1 cellular context compared by ENCODE assay signal in the genomic region with DNA sequence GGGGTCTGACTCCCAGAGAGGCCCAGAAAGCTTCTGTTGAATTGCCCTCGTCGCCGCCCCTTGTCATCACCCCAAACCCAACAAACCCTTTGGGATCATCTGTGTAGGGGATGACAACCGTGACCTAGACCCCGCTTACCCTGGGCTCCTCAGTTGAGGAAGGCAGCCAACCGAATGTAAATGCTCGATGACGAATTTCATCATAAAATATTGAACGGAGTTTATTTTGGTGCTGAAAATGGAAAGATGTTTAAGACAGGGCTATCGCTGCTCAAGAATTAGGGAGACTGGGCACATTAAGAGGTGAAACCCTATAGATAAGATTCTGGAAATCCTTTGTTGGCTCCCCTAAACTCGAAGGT.
TF ChIP-seq lines count a peak whose summit lies in the region.

No MANE protein-coding gene starts in this region.

TF ChIP-seq in GM23338, 12 proteins besides CTCF, POLR2A, EP300 and RAD21 (continued from another document):
- TF ChIP-seq, protein P1, sequence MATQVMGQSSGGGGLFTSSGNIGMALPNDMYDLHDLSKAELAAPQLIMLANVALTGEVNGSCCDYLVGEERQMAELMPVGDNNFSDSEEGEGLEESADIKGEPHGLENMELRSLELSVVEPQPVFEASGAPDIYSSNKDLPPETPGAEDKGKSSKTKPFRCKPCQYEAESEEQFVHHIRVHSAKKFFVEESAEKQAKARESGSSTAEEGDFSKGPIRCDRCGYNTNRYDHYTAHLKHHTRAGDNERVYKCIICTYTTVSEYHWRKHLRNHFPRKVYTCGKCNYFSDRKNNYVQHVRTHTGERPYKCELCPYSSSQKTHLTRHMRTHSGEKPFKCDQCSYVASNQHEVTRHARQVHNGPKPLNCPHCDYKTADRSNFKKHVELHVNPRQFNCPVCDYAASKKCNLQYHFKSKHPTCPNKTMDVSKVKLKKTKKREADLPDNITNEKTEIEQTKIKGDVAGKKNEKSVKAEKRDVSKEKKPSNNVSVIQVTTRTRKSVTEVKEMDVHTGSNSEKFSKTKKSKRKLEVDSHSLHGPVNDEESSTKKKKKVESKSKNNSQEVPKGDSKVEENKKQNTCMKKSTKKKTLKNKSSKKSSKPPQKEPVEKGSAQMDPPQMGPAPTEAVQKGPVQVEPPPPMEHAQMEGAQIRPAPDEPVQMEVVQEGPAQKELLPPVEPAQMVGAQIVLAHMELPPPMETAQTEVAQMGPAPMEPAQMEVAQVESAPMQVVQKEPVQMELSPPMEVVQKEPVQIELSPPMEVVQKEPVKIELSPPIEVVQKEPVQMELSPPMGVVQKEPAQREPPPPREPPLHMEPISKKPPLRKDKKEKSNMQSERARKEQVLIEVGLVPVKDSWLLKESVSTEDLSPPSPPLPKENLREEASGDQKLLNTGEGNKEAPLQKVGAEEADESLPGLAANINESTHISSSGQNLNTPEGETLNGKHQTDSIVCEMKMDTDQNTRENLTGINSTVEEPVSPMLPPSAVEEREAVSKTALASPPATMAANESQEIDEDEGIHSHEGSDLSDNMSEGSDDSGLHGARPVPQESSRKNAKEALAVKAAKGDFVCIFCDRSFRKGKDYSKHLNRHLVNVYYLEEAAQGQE (IDR thresholded peaks at IDR 0.05; ENCODE audit: unreplicated experiment): no peak
- TF ChIP-seq JUNB (IDR thresholded peaks at IDR 0.05; ENCODE audit: unreplicated experiment) (no peak), ZNF114 (CRISPR knock-in tag; IDR thresholded peaks at IDR 0.05) (no peak), ZNF331 (CRISPR knock-in tag; IDR thresholded peaks at IDR 0.05; ENCODE audit: low read depth) (no peak)
- TF ChIP-seq, protein P2, sequence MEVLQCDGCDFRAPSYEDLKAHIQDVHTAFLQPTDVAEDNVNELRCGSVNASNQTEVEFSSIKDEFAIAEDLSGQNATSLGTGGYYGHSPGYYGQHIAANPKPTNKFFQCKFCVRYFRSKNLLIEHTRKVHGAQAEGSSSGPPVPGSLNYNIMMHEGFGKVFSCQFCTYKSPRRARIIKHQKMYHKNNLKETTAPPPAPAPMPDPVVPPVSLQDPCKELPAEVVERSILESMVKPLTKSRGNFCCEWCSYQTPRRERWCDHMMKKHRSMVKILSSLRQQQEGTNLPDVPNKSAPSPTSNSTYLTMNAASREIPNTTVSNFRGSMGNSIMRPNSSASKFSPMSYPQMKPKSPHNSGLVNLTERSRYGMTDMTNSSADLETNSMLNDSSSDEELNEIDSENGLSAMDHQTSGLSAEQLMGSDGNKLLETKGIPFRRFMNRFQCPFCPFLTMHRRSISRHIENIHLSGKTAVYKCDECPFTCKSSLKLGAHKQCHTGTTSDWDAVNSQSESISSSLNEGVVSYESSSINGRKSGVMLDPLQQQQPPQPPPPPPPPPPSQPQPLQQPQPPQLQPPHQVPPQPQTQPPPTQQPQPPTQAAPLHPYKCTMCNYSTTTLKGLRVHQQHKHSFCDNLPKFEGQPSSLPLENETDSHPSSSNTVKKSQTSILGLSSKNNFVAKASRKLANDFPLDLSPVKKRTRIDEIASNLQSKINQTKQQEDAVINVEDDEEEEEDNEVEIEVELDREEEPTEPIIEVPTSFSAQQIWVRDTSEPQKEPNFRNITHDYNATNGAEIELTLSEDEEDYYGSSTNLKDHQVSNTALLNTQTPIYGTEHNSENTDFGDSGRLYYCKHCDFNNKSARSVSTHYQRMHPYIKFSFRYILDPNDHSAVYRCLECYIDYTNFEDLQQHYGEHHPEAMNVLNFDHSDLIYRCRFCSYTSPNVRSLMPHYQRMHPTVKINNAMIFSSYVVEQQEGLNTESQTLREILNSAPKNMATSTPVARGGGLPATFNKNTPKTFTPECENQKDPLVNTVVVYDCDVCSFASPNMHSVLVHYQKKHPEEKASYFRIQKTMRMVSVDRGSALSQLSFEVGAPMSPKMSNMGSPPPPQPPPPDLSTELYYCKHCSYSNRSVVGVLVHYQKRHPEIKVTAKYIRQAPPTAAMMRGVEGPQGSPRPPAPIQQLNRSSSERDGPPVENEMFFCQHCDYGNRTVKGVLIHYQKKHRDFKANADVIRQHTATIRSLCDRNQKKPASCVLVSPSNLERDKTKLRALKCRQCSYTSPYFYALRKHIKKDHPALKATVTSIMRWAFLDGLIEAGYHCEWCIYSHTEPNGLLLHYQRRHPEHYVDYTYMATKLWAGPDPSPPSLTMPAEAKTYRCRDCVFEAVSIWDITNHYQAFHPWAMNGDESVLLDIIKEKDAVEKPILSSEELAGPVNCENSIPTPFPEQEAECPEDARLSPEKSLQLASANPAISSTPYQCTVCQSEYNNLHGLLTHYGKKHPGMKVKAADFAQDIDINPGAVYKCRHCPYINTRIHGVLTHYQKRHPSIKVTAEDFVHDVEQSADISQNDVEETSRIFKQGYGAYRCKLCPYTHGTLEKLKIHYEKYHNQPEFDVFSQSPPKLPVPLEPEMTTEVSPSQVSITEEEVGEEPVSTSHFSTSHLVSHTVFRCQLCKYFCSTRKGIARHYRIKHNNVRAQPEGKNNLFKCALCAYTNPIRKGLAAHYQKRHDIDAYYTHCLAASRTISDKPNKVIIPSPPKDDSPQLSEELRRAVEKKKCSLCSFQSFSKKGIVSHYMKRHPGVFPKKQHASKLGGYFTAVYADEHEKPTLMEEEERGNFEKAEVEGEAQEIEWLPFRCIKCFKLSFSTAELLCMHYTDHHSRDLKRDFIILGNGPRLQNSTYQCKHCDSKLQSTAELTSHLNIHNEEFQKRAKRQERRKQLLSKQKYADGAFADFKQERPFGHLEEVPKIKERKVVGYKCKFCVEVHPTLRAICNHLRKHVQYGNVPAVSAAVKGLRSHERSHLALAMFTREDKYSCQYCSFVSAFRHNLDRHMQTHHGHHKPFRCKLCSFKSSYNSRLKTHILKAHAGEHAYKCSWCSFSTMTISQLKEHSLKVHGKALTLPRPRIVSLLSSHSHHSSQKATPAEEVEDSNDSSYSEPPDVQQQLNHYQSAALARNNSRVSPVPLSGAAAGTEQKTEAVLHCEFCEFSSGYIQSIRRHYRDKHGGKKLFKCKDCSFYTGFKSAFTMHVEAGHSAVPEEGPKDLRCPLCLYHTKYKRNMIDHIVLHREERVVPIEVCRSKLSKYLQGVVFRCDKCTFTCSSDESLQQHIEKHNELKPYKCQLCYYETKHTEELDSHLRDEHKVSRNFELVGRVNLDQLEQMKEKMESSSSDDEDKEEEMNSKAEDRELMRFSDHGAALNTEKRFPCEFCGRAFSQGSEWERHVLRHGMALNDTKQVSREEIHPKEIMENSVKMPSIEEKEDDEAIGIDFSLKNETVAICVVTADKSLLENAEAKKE (CRISPR knock-in tag; IDR thresholded peaks at IDR 0.05): no peak
